ENCODE assay signal across 10 cellular contexts in the genomic region with DNA sequence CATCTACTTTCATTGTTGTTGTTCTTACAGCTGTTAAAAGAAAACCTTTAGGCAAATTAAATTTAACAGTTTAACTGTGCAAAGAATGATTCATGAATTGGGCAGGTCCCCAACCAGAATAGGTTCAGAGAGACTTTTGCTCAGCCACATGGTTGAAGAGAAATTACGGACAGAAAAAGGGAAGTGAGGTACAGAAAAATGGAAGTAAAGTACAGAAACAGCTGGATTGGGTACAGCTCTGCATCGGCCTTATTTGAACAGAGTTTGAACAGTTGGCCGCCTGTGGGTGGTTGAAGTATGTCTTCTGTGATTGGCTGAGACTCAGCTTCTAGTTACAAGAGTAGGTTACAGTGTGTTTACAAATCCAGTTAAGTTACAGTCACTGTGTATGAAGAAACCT.
DNase-seq lines count a peak whose midpoint lies in the region; ATAC-seq and TF ChIP-seq lines count a peak whose summit lies in the region.
"Had no signal": no experiment of that assay in that cellular context is flagged by ENCODE, and none has a peak within 500 bp of the region (broad histone marks: within the 10 kb centered on the region; RNA-seq: fewer than 3 reads in every experiment).

No MANE protein-coding gene starts in this region.

- no peaks in the 10 kb centered on the region for H3K27me3 Mint-ChIP-seq in dendritic cell treated with granulocyte-macrophage colony-stimulating factor and Interleukin-4, amounts not matched to agents 40 ng/mL and 50 ng/mL, for 4 days
- H3K27me3 Mint-ChIP-seq in neural progenitor cell (ENCODE audit: insufficient read depth, low read depth), result no peaks in the 10 kb centered on the region

- peak overlapping the region; percentile 46 for H3K27ac Mint-ChIP-seq in dendritic cell treated with granulocyte-macrophage colony-stimulating factor and Interleukin-4, amounts not matched to agents 40 ng/mL and 50 ng/mL, for 4 days
- H3K27ac Mint-ChIP-seq in neural progenitor cell, result no peak overlapping the region

- no peak for TF ChIP-seq EP300 in stomach (IDR thresholded peaks at IDR 0.05)

- H3K4me3 Mint-ChIP-seq in dendritic cell treated with granulocyte-macrophage colony-stimulating factor and Interleukin-4, amounts not matched to agents 40 ng/mL and 50 ng/mL, for 4 days, result no peak overlapping the region
- H3K4me3 Mint-ChIP-seq in neural progenitor cell, result no peak overlapping the region

- H2AFZ ChIP-seq in neural progenitor cell (replicated peaks), result no peak overlapping the region

- H3K27me3 ChIP-seq in stomach (no peaks in the 10 kb centered on the region), neural progenitor cell (no peaks in the 10 kb centered on the region)

- no peak overlapping the region for H3K4me2 ChIP-seq in neural progenitor cell

- peaks cover 28% of the 10 kb centered on the region for H3K4me1 Mint-ChIP-seq in dendritic cell treated with granulocyte-macrophage colony-stimulating factor and Interleukin-4, amounts not matched to agents 40 ng/mL and 50 ng/mL, for 4 days (ENCODE audit: low read depth)
- H3K4me1 Mint-ChIP-seq in neural progenitor cell, result peaks cover 5% of the 10 kb centered on the region

- intact Hi-C loops in Right ventricle myocardium inferior (cut with DNase I), result no loop called here
- intact Hi-C loops in cardiac septum (cut with DNase I), result no loop called here
- intact Hi-C loops in dendritic cell treated with granulocyte-macrophage colony-stimulating factor and Interleukin-4, amounts not matched to agents 40 ng/mL and 50 ng/mL, for 4 days (cut with micrococcal nuclease), result no loop called here
- intact Hi-C loops in stomach (cut with DNase I; ENCODE audit: low total_unique reads), result no loop called here

- H3K4me3 ChIP-seq in stomach (no peak overlapping the region), neural progenitor cell (no peak overlapping the region)
- H3K4me3 ChIP-seq: SK-N-MC had no signal

- H3K36me3 ChIP-seq in stomach (no peaks in the 10 kb centered on the region), neural progenitor cell (no peaks in the 10 kb centered on the region)

- peaks cover 6% of the 10 kb centered on the region for H3K36me3 Mint-ChIP-seq in dendritic cell treated with granulocyte-macrophage colony-stimulating factor and Interleukin-4, amounts not matched to agents 40 ng/mL and 50 ng/mL, for 4 days (ENCODE audit: low read depth)
- no peaks in the 10 kb centered on the region for H3K36me3 Mint-ChIP-seq in neural progenitor cell

- no peaks in the 10 kb centered on the region for H4K20me1 ChIP-seq in neural progenitor cell (ENCODE audit: low read depth)

- peak; percentile 63 for ATAC-seq in Right ventricle myocardium inferior
- ATAC-seq in HG03520 (IDR thresholded peaks at IDR 0.05; ENCODE audit: unreplicated experiment), result peak; percentile 92

- H3K9me3 Mint-ChIP-seq in dendritic cell treated with granulocyte-macrophage colony-stimulating factor and Interleukin-4, amounts not matched to agents 40 ng/mL and 50 ng/mL, for 4 days, result peaks cover 8% of the 10 kb centered on the region
- no peaks in the 10 kb centered on the region for H3K9me3 Mint-ChIP-seq in neural progenitor cell

- no peaks in the 10 kb centered on the region for H3K79me2 ChIP-seq in neural progenitor cell (ENCODE audit: low read depth)

- WGBS in stomach, 5 donors, result 57 to 79% (median 68%) methylated on average over 3 of the region's 3 CpGs

- H3K9ac ChIP-seq in neural progenitor cell, result no peak overlapping the region

- H3F3A ChIP-seq in neural progenitor cell (ENCODE audit: low read depth), result no peaks in the 10 kb centered on the region

- TF ChIP-seq POLR2A in stomach (IDR thresholded peaks at IDR 0.05), result no peak

- peak overlapping the region in 3 of 5 donors; percentile 24 to 72 (median 42) for H3K27ac ChIP-seq in stomach
- no peak overlapping the region for H3K27ac ChIP-seq in neural progenitor cell
- H3K27ac ChIP-seq: C4-2B, SK-N-MC had no signal

- peak; percentile 63 for DNase-seq in Right ventricle myocardium inferior (ENCODE audit: missing footprints)
- DNase-seq in cardiac septum (ENCODE audit: low spot score), result no peak
- DNase-seq in stomach, result no peak
- no peak for DNase-seq in neural progenitor cell (ENCODE audit: low spot score)
- DNase-seq in NCI-H1694 treated with DMSO at 0.1 percent for 48 hours (lab: John Stamatoyannopoulos, UW), result no peak
- no peak for DNase-seq in cerebellar nuclear complex (lab: John Stamatoyannopoulos, UW)

- H3K9me3 ChIP-seq in stomach, result no peaks in the 10 kb centered on the region
- no peaks in the 10 kb centered on the region for H3K9me3 ChIP-seq in neural progenitor cell (ENCODE audit: low read depth)

- H3K4me1 ChIP-seq in stomach, result peaks cover 0 to 46% (median 12%) of the 10 kb centered on the region in 4 donors
- H3K4me1 ChIP-seq in neural progenitor cell, result peaks cover 8% of the 10 kb centered on the region

- TF ChIP-seq CTCF in stomach (IDR thresholded peaks at IDR 0.05), result no peak
- TF ChIP-seq CTCF in neural progenitor cell (IDR thresholded peaks at IDR 0.05), result no peak
